17 cellular contexts compared by ENCODE assay signal in the genomic region with DNA sequence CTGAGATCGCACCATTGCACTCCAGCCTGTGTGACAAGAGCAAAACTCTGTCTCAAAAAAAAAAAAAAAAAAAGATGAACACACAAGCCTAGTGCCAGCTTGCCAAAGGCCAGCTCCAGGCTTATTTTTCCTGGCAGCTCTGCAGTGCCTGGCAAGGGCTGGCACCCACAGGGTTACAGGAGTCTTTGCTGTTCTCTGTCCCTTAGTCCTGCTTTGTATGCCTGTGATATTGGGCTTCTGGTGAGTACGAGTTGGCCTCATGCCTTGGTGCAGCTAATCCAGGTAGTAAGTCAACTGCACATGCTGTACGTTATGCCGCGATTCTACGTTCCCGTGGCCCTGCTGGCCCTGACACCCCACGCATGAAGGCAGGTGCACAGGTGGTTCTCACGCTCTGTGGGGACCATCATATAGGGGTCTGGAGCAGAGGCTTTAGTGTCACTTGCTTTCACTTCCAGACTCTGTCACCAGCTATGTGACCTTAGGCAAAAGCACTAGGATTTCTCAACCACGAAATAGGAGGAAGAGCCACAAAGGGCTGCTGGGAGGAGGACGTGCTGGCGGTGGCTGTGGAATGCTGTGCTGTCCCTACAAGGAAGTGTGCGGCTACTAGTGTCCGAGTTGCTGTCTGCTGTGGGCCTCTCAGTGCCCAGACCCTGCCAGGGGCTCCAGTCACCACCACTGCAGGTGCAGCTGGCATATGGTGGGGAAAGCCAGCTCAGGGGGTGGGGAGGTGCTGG. TPM values are rescaled to one million over a fixed set of nuclear protein-coding genes. Genes with fewer than 3 reads are reported as not detected.
DNase-seq lines count a peak whose midpoint lies in the region; FAIRE-seq and TF ChIP-seq lines count a peak whose summit lies in the region.
"Had no signal": no experiment of that assay in that cellular context is flagged by ENCODE, and none has a peak within 500 bp of the region (broad histone marks: within the 10 kb centered on the region; RNA-seq: fewer than 3 reads in every experiment).

No MANE protein-coding gene starts in this region.

- H3K4me3 ChIP-seq in spleen: no peak overlapping the region
- H3K4me3 ChIP-seq: lung, SJCRH30 had no signal

- H3K27ac ChIP-seq in angular gyrus (ENCODE audit: low read depth, low read length) (peak overlapping the region; percentile 42), spleen (peak overlapping the region in 6 of 8 donors; percentile 14 to 60 (median 51))
- H3K27ac ChIP-seq: SJCRH30 had no signal

- peaks cover 0 to 100% (median 100%) of the 10 kb centered on the region in 6 donors for H3K36me3 ChIP-seq in spleen

- FAIRE-seq in GM12892 (lab: Jason Lieb, UNC): no peak
- FAIRE-seq: D721Med had no signal

- TF ChIP-seq CTCF in spleen (IDR thresholded peaks at IDR 0.05 in 8 of 11, conservative IDR thresholded peaks at IDR 0.05 in 3 of 11): no peak

- DNase-seq in Daoy (ENCODE audit: low read depth) (peak; percentile 2), midbrain (lab: John Stamatoyannopoulos, UW) (peak; percentile 20), spleen (no peak), GM03348 (ENCODE audit: low spot score) (no peak), GM12892 (ENCODE audit: insufficient read length) (no peak)
- no peak for DNase-seq in stimulated activated CD4-positive, alpha-beta T cell treated with anti-CD3 and anti-CD28 coated beads, Interleukin-1b, Interleukin-23, amount 100 ng/mL, for 48 hours
- DNase-seq: activated CD4-positive, CD25-positive, alpha-beta regulatory T cell; Kasumi-1; naive thymus-derived CD4-positive, alpha-beta T cell; NCI-H1105 treated with DMSO at 0.1 percent for 48 hours; NCI-H526; SJCRH30; stimulated activated naive CD4-positive, alpha-beta T cell had no signal

- H3K9me3 ChIP-seq in spleen: no peaks in the 10 kb centered on the region
- H3K9me3 ChIP-seq: SJCRH30 had no signal

- 79 to 87% (median 84%) methylated on average over 14 of the region's 14 CpGs for WGBS in spleen, 5 donors

- H3K4me1 ChIP-seq in spleen: peaks cover 0 to 11% (median 2%) of the 10 kb centered on the region in 6 donors
- H3K4me1 ChIP-seq: SJCRH30 had no signal

- intact Hi-C loops in spleen (cut with DNase I; ENCODE audit: low total_unique reads): no loop called here

- TF ChIP-seq POLR2A in spleen (IDR thresholded peaks at IDR 0.05): no peak
- no peak for TF ChIP-seq POLR2A in GM12892 (IDR thresholded peaks at IDR 0.05; ENCODE audit: low read depth, low read length)

- no peaks in the 10 kb centered on the region for H3K27me3 ChIP-seq in spleen (replicated peaks in 1 of 7)
- H3K27me3 ChIP-seq: SJCRH30 had no signal

RNA-seq across cellular contexts. Expression of gene RASL10A, which starts 21.4 kb away (rescaled TPM):
- total RNA-seq in Daoy (2014; rRNA removed; shearing (Covaris generic)): 0.11 and 0.39 TPM in 2 replicates
- total RNA-seq in spleen: 1 to 10 TPM in 5 of 7 donors, under 1 TPM in 2; 0.54 to 4.6 (median 2.0) TPM
- polyA plus RNA-seq in spleen: 1 to 10 TPM; 1.8 to 6.1 (median 2.9) TPM
- not detected for polyA plus RNA-seq in GM12892 (2012; ENCODE audit: missing spikeins)
- polyA plus RNA-seq: naive thymus-derived CD4-positive, alpha-beta T cell had no signal

RNA-seq across cellular contexts. Expression of gene GAS2L1, which starts 30.5 kb away (rescaled TPM):
- 10.0 and 11.1 TPM in 2 replicates for total RNA-seq in Daoy (2014; rRNA removed; shearing (Covaris generic))
- 10 to 100 TPM; 13.8 to 41.5 (median 35.4) TPM for total RNA-seq in spleen
- 10 to 100 TPM in 1 of 3 donors, 1 to 10 TPM in 2; 7.0 to 21.7 (median 8.5) TPM for polyA plus RNA-seq in spleen
- not detected for polyA plus RNA-seq in GM12892 (2012; ENCODE audit: missing spikeins)
- total RNA-seq: OCI-LY7 had no signal

RNA-seq across cellular contexts. Expression of gene AP1B1, which starts 51.4 kb away (rescaled TPM):
- total RNA-seq in Daoy (2014; rRNA removed; shearing (Covaris generic)): 57.8 and 62.6 TPM in 2 replicates
- 100 to 1,000 TPM in 6 of 7 donors, 10 to 100 TPM in 1; 92.6 to 150 (median 130) TPM for total RNA-seq in spleen
- polyA plus RNA-seq in spleen: 10 to 100 TPM; 43.3 to 69.6 (median 56.0) TPM
- polyA plus RNA-seq in GM12892 (2012; ENCODE audit: missing spikeins): 28.3 TPM

Comparison
In these comparisons a context has a peak if more than half of its experiments do, and no peak if none do; other contexts are left out.
1. DNase-seq: peak in Daoy (single experiment) and midbrain (single experiment); none in spleen (single experiment), GM03348 (single experiment), GM12892 (single experiment) and stimulated activated CD4-positive, alpha-beta T cell treated with anti-CD3 and anti-CD28 coated beads, Interleukin-1b, Interleukin-23, amount 100 ng/mL, for 48 hours (single experiment).